In genomic region chr10:28503114-28503513, GRCh38 we compare ENCODE assay signal across 11 cellular contexts. TPM values are rescaled to one million over a fixed set of nuclear protein-coding genes. Genes with fewer than 3 reads are reported as not detected.
DNase-seq lines count a peak whose midpoint lies in the region; ATAC-seq and TF ChIP-seq lines count a peak whose summit lies in the region.
"Had no signal": no experiment of that assay in that cellular context is flagged by ENCODE, and none has a peak within 500 bp of the region (broad histone marks: within the 10 kb centered on the region; RNA-seq: fewer than 3 reads in every experiment).

No MANE protein-coding gene starts in this region.

- H3K27me3 ChIP-seq in SK-N-SH (ENCODE audit: insufficient read depth) = no peaks in the 10 kb centered on the region
- no peaks in the 10 kb centered on the region for H3K27me3 ChIP-seq in thyroid gland

- no peak for TF ChIP-seq POLR2A in thyroid gland (IDR thresholded peaks at IDR 0.05)

- TF ChIP-seq EP300 in SK-N-SH (IDR thresholded peaks at IDR 0.05; ENCODE audit: borderline replicate concordance in 1 of 2, low read depth in 1 of 2, low read length in 1 of 2) = peak in 1 of 2 experiments; percentile 41; a peak in 1 of 4 replicates

- H3K4me1 ChIP-seq in SK-N-SH (ENCODE audit: control insufficient read depth in 1 of 2, insufficient read depth in 2 of 2, low read depth in 1 of 2, low read length in 1 of 2) (peaks cover 0 to 14% of the 10 kb centered on the region in 2 experiments; a peak in 2 of 4 replicates), thyroid gland (peaks cover 4 to 8% of the 10 kb centered on the region in 2 donors)
- H3K4me1 ChIP-seq: lower lobe of right lung had no signal

- 19% methylated on average over 3 of the region's 3 CpGs for WGBS in SK-N-SH (ENCODE audit: low lambda C conversion rate)
- WGBS in thyroid gland, 2 donors = 51 to 56% methylated on average over 3 of the region's 3 CpGs

- CTCF ChIA-PET in SK-N-SH (lab: Yijun Ruan, JAX) = interaction anchor here (1.1 kb wide), 1 partner anchor 382 kb away, joined by 3 read pairs; no protein-coding TSS in a partner anchor

- no peaks in the 10 kb centered on the region for H3F3A ChIP-seq in SK-N-SH (replicated peaks; ENCODE audit: insufficient read depth)

- peak; percentile 24 for TF ChIP-seq RAD21 in SK-N-SH (IDR thresholded peaks at IDR 0.05; ENCODE audit: low read length)

- H3K9me3 ChIP-seq in SK-N-SH (no peaks in the 10 kb centered on the region), thyroid gland (no peaks in the 10 kb centered on the region)
- H3K9me3 ChIP-seq: lower lobe of right lung had no signal

- intact Hi-C loops in thyroid gland (cut with DNase I) = no loop called here

- TF ChIP-seq CTCF in SK-N-SH (IDR thresholded peaks at IDR 0.05) (no peak), thyroid gland (IDR thresholded peaks at IDR 0.05) (peak in 2 of 6 experiments; percentile 13 to 17)

- DNase-seq in SK-N-SH (peak; percentile 61), NCI-H2196 treated with DMSO at 0.1 percent for 48 hours (lab: John Stamatoyannopoulos, UW; ENCODE audit: unreplicated experiment) (peak; percentile 15), cerebellar nuclear complex (lab: John Stamatoyannopoulos, UW) (peak; percentile 48 to 78), thyroid gland (peak; percentile 20 to 27), nucleus accumbens (lab: John Stamatoyannopoulos, UW) (no peak), medulla oblongata (ENCODE audit: extremely low spot score) (no peak)
- DNase-seq: effector CD4-positive, alpha-beta T cell; lower lobe of right lung; stimulated activated CD4-positive, alpha-beta T cell treated with anti-CD3 and anti-CD28 coated beads, Interleukin-4, amount 100 ng/mL, for 1 hour had no signal

- H4K20me1 ChIP-seq in SK-N-SH (ENCODE audit: insufficient read depth) = no peaks in the 10 kb centered on the region

- no peaks in the 10 kb centered on the region for H3K9me2 ChIP-seq in SK-N-SH

- no peak overlapping the region for H3K9ac ChIP-seq in SK-N-SH

- H2AFZ ChIP-seq in SK-N-SH (ENCODE audit: low read depth) = no peak overlapping the region

- H3K4me3 ChIP-seq in SK-N-SH (ENCODE audit: low read depth in 2 of 2, low read length in 1 of 2) = no peak overlapping the region
- H3K4me3 ChIP-seq in thyroid gland (replicated peaks in 1 of 3) = no peak overlapping the region
- H3K4me3 ChIP-seq: lower lobe of right lung had no signal

- no peaks in the 10 kb centered on the region for H3K79me2 ChIP-seq in SK-N-SH (ENCODE audit: insufficient read depth)

- ATAC-seq in SK-N-SH treated with all-trans-retinoic acid at 6 μM for 48 hours (no peak), GM19324 (IDR thresholded peaks at IDR 0.05; ENCODE audit: low FRiP score, unreplicated experiment) (no peak)
- ATAC-seq: lower lobe of right lung had no signal

- POLR2A ChIA-PET in SK-N-SH (lab: Yijun Ruan, JAX) = no interaction called here

- H3K4me2 ChIP-seq in SK-N-SH = no peak overlapping the region

- H3K36me3 ChIP-seq in SK-N-SH (replicated peaks in 1 of 2; ENCODE audit: control insufficient read depth in 1 of 2, insufficient read depth in 2 of 2, low read length in 1 of 2) = no peaks in the 10 kb centered on the region
- H3K36me3 ChIP-seq in thyroid gland = no peaks in the 10 kb centered on the region
- H3K36me3 ChIP-seq: lower lobe of right lung had no signal

- peak overlapping the region in 1 of 2 experiments; percentile 39; a peak in 1 of 4 replicates for H3K27ac ChIP-seq in SK-N-SH (ENCODE audit: low read depth in 2 of 2, low read length in 1 of 2)
- no peak overlapping the region for H3K27ac ChIP-seq in thyroid gland
- H3K27ac ChIP-seq: lower lobe of right lung had no signal

TF ChIP-seq in SK-N-SH, 30 proteins besides CTCF, POLR2A, EP300 and RAD21:
- TF ChIP-seq RCOR1 (IDR thresholded peaks at IDR 0.05; ENCODE audit: low read length) (0 out of 2 replicates have a peak, but pooled peaks have one; percentile 31), MAX (IDR thresholded peaks at IDR 0.05; ENCODE audit: low read depth) (no peak)

TF ChIP-seq in SK-N-SH treated with all-trans-retinoic acid at 6 μM for 48 hours, 23 proteins besides CTCF, POLR2A, EP300 and RAD21:
- TF ChIP-seq RARB (CRISPR knock-in tag; IDR thresholded peaks at IDR 0.05) (no peak), ZC3H10 (CRISPR knock-in tag; IDR thresholded peaks at IDR 0.05) (no peak), ZFP3 (CRISPR knock-in tag; IDR thresholded peaks at IDR 0.05) (no peak)

RNA-seq across cellular contexts. Expression of gene WAC, which starts 29.8 kb away (rescaled TPM):
- polyA plus RNA-seq in SK-N-SH (2012; rRNA removed) = 31.1 and 38.0 TPM in 2 replicates
- polyA plus RNA-seq in SK-N-SH (2012; cell fraction: cytosol; rRNA removed) = 39.2 and 40.1 TPM in 2 replicates
- polyA plus RNA-seq in SK-N-SH (2012; cell fraction: nucleus; rRNA removed) = 22.5 and 49.7 TPM in 2 replicates
- 100 to 1,000 TPM; 165 to 189 (median 169) TPM for total RNA-seq in thyroid gland

Comparison
In these comparisons a context has a peak if more than half of its experiments do, and no peak if none do; other contexts are left out.
1. DNase-seq: peak in SK-N-SH (single experiment), NCI-H2196 treated with DMSO at 0.1 percent for 48 hours (single experiment), cerebellar nuclear complex (2 of 2) and thyroid gland (2 of 2); none in nucleus accumbens (0 of 56) and medulla oblongata (single experiment).